ENCODE assay signal across 9 cellular contexts in the genomic region with DNA sequence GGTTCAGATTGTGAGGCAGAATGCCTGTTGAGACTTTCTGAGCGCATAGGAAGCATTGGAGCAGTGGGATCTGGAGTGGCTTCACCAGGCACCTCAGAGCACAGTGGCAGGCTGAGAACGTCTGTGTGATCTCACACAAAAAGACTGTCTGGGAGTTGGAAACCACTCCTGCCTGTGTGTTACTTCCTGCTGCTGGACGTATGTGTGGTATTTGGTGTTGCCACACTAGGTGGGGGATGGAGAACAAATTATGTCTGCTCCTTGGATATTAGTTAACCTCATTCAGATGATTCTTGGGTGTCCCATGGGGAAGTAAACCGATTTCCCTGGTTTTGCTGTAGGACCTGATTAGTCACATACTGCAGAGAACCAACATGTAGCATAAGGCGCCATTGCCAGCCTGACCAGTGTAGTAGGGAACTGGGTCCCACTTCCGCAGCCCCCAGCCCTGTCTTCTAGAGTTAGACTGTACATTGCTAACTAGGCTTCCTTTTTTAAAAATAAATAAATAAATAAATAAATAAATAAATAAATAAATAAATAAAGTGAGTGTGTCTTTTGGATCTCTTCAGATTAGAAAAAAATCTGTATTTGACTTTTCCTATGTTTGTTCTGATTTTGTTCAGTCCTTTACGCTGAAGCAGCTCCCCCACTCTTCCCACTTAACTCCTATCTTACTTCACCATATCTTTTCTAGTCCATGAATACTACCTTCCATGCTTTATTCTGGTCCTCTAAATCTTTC. TPM values are rescaled to one million over a fixed set of nuclear protein-coding genes. Genes with fewer than 3 reads are reported as not detected.
DNase-seq lines count a peak whose midpoint lies in the region; ATAC-seq and TF ChIP-seq lines count a peak whose summit lies in the region.
"Had no signal": no experiment of that assay in that cellular context is flagged by ENCODE, and none has a peak within 500 bp of the region (broad histone marks: within the 10 kb centered on the region; RNA-seq: fewer than 3 reads in every experiment).

No MANE protein-coding gene starts in this region.

- H3K79me2 ChIP-seq in hepatocyte (peaks cover 77% of the 10 kb centered on the region), Karpas-422 (ENCODE audit: low read length) (peaks cover 98% of the 10 kb centered on the region)

- CTCF ChIA-PET in AG04450 (lab: Charles Lee), result interaction anchor here (0.8 to 2.0 kb wide), 2 partner anchors 25 to 59 kb away, joined by 3 to 6 read pairs; no protein-coding TSS in a partner anchor
- CTCF ChIA-PET in activated CD4-positive, alpha-beta memory T cell treated with anti-CD3 and anti-CD28 coated beads, Interleukin-2, amount 10 ng/mL, durations not matched to agents 7 days and 5 days (lab: Charles Lee), result interaction anchor here (1.0 kb wide), 1 partner anchor 17 kb away, joined by 5 read pairs; no protein-coding TSS in a partner anchor

- H3K36me3 ChIP-seq in hepatocyte (replicated peaks; ENCODE audit: insufficient read depth, low read depth), result no peaks in the 10 kb centered on the region
- no peaks in the 10 kb centered on the region for H3K36me3 ChIP-seq in Karpas-422 (ENCODE audit: insufficient read depth, low read length)

- peak; percentile 45 for ATAC-seq in T-helper 17 cell

- peaks cover 31% of the 10 kb centered on the region for H3K4me1 Mint-ChIP-seq in T-helper 17 cell
- peaks cover 62% of the 10 kb centered on the region for H3K4me1 Mint-ChIP-seq in activated CD4-positive, alpha-beta memory T cell treated with anti-CD3 and anti-CD28 coated beads, Interleukin-2, amount 10 ng/mL, durations not matched to agents 7 days and 5 days

- H3K4me3 Mint-ChIP-seq in T-helper 17 cell, result no peak overlapping the region
- H3K4me3 Mint-ChIP-seq in activated CD4-positive, alpha-beta memory T cell treated with anti-CD3 and anti-CD28 coated beads, Interleukin-2, amount 10 ng/mL, durations not matched to agents 7 days and 5 days, result no peak overlapping the region

- DNase-seq in AG04450 (ENCODE audit: low read depth, low spot score) (peak; percentile 74), HCEC 1CT (peak; percentile 94), T-helper 17 cell (no peak), hepatocyte (ENCODE audit: low spot score) (peak; percentile 45), Karpas-422 (no peak), nucleus accumbens (lab: John Stamatoyannopoulos, UW) (no peak)
- DNase-seq in activated CD4-positive, alpha-beta memory T cell treated with anti-CD3 and anti-CD28 coated beads, Interleukin-2, amount 10 ng/mL, durations not matched to agents 7 days and 5 days, result no peak
- DNase-seq in activated naive CD4-positive, alpha-beta T cell treated with Interleukin-2 at 50 U/mL for 16 hours, result no peak
- DNase-seq: NCI-H1105 had no signal

- WGBS in hepatocyte (ENCODE audit: low lambda C conversion rate, missing lambda C conversion rate), result 80% methylated on average over 7 of the region's 7 CpGs

- H2AFZ ChIP-seq in hepatocyte, result no peak overlapping the region
- no peak overlapping the region for H2AFZ ChIP-seq in Karpas-422 (ENCODE audit: low read length)

- no peak overlapping the region for H3K4me2 ChIP-seq in hepatocyte
- H3K4me2 ChIP-seq in Karpas-422 (ENCODE audit: low read depth, low read length, poor library complexity, severe bottlenecking), result no peak overlapping the region

- H3K36me3 Mint-ChIP-seq in T-helper 17 cell (ENCODE audit: low read depth), result no peaks in the 10 kb centered on the region
- no peaks in the 10 kb centered on the region for H3K36me3 Mint-ChIP-seq in activated CD4-positive, alpha-beta memory T cell treated with anti-CD3 and anti-CD28 coated beads, Interleukin-2, amount 10 ng/mL, durations not matched to agents 7 days and 5 days (ENCODE audit: low read depth)

- H3K4me1 ChIP-seq in hepatocyte (ENCODE audit: insufficient read depth) (peaks cover 25% of the 10 kb centered on the region), Karpas-422 (ENCODE audit: low read length) (peaks cover 52% of the 10 kb centered on the region)

- no peaks in the 10 kb centered on the region for H4K20me1 ChIP-seq in hepatocyte (ENCODE audit: insufficient read depth, poor library complexity, severe bottlenecking)
- H4K20me1 ChIP-seq in Karpas-422 (ENCODE audit: insufficient read depth, low read depth, low read length), result peaks cover 21% of the 10 kb centered on the region

- no peaks in the 10 kb centered on the region for H3K27me3 ChIP-seq in AG04450 (ENCODE audit: control insufficient read depth, insufficient read depth, low read length)
- H3K27me3 ChIP-seq in hepatocyte, result no peaks in the 10 kb centered on the region
- no peaks in the 10 kb centered on the region for H3K27me3 ChIP-seq in Karpas-422 (ENCODE audit: low read length)

- no peaks in the 10 kb centered on the region for H3K9me3 ChIP-seq in AG04450 (ENCODE audit: control insufficient read depth, insufficient read depth, low read length)
- H3K9me3 ChIP-seq in T-helper 17 cell (ENCODE audit: control insufficient read depth, low read length, poor library complexity, severe bottlenecking), result no peaks in the 10 kb centered on the region
- no peaks in the 10 kb centered on the region for H3K9me3 ChIP-seq in hepatocyte (ENCODE audit: low read depth)
- H3K9me3 ChIP-seq in Karpas-422 (ENCODE audit: low read length), result no peaks in the 10 kb centered on the region

- no peaks in the 10 kb centered on the region for H3K9me3 Mint-ChIP-seq in activated CD4-positive, alpha-beta memory T cell treated with anti-CD3 and anti-CD28 coated beads, Interleukin-2, amount 10 ng/mL, durations not matched to agents 7 days and 5 days

- TF ChIP-seq CTCF in AG04450 (IDR thresholded peaks at IDR 0.05; ENCODE audit: low read depth, low read length), result no peak
- TF ChIP-seq CTCF in hepatocyte (IDR thresholded peaks at IDR 0.05; ENCODE audit: poor library complexity), result no peak

- POLR2A ChIA-PET in AG04450 (lab: Yijun Ruan, JAX), result no interaction called here
- POLR2A ChIA-PET in activated CD4-positive, alpha-beta memory T cell treated with anti-CD3 and anti-CD28 coated beads, Interleukin-2, amount 10 ng/mL, durations not matched to agents 7 days and 5 days (lab: Charles Lee), result interaction anchor here (0.7 to 1.4 kb wide), 2 partner anchors 17 to 85 kb away, joined by 4 to 5 read pairs; a partner anchor contains a TSS

- no peaks in the 10 kb centered on the region for H3K27me3 Mint-ChIP-seq in T-helper 17 cell
- H3K27me3 Mint-ChIP-seq in activated CD4-positive, alpha-beta memory T cell treated with anti-CD3 and anti-CD28 coated beads, Interleukin-2, amount 10 ng/mL, durations not matched to agents 7 days and 5 days, result no peaks in the 10 kb centered on the region

- H3K9me2 ChIP-seq in hepatocyte (replicated peaks; ENCODE audit: insufficient read depth) (no peaks in the 10 kb centered on the region), Karpas-422 (replicated peaks; ENCODE audit: insufficient read depth, low read length) (no peaks in the 10 kb centered on the region)

- H3K27ac Mint-ChIP-seq in T-helper 17 cell, result no peak overlapping the region
- no peak overlapping the region for H3K27ac Mint-ChIP-seq in activated CD4-positive, alpha-beta memory T cell treated with anti-CD3 and anti-CD28 coated beads, Interleukin-2, amount 10 ng/mL, durations not matched to agents 7 days and 5 days

- no peak overlapping the region for H3K9ac ChIP-seq in Karpas-422 (ENCODE audit: low read length)

- peak overlapping the region; percentile 92 for H3K27ac ChIP-seq in AG04450 (ENCODE audit: low read depth, low read length)
- H3K27ac ChIP-seq in hepatocyte, result peak overlapping the region; percentile 56
- H3K27ac ChIP-seq in Karpas-422 (ENCODE audit: low read length), result no peak overlapping the region

- no peak overlapping the region for H3K4me3 ChIP-seq in AG04450 (ENCODE audit: low read depth, low read length)
- no peak overlapping the region for H3K4me3 ChIP-seq in hepatocyte
- no peak overlapping the region for H3K4me3 ChIP-seq in Karpas-422 (ENCODE audit: low read length)

RNA-seq across cellular contexts. Expression of a gene that starts 26.9 kb away (rescaled TPM):
- polyA plus RNA-seq in AG04450 (2011; rRNA removed), result 52.7 and 59.1 TPM in 2 replicates
- polyA minus RNA-seq in AG04450 (2011; rRNA and poly(A)+ RNA removed), result 63.0 and 99.9 TPM in 2 replicates
- total RNA-seq in T-helper 17 cell, result 1 to 10 TPM; 3.3 to 5.6 TPM
- total RNA-seq in hepatocyte, result 15.7 and 20.9 TPM in 2 replicates
- polyA plus RNA-seq in hepatocyte, result 22.2 and 27.9 TPM in 2 replicates
- total RNA-seq in activated CD4-positive, alpha-beta memory T cell treated with anti-CD3 and anti-CD28 coated beads, Interleukin-2, amount 10 ng/mL, durations not matched to agents 7 days and 5 days, result 10 to 100 TPM; 32.1 to 34.4 TPM
- total RNA-seq in Karpas-422 (2014; rRNA removed; shearing (Covaris generic); ENCODE audit: low replicate concordance), result 67.9 and 109 TPM in 2 replicates

Comparison
In these comparisons a context has a peak if more than half of its experiments do, and no peak if none do; other contexts are left out.
1. DNase-seq: peak in AG04450 (single experiment), HCEC 1CT (single experiment) and hepatocyte (single experiment); none in T-helper 17 cell (0 of 3), activated CD4-positive, alpha-beta memory T cell treated with anti-CD3 and anti-CD28 coated beads, Interleukin-2, amount 10 ng/mL, durations not matched to agents 7 days and 5 days (single experiment), Karpas-422 (single experiment), nucleus accumbens (0 of 56) and activated naive CD4-positive, alpha-beta T cell treated with Interleukin-2 at 50 U/mL for 16 hours (single experiment).